In the genomic region with DNA sequence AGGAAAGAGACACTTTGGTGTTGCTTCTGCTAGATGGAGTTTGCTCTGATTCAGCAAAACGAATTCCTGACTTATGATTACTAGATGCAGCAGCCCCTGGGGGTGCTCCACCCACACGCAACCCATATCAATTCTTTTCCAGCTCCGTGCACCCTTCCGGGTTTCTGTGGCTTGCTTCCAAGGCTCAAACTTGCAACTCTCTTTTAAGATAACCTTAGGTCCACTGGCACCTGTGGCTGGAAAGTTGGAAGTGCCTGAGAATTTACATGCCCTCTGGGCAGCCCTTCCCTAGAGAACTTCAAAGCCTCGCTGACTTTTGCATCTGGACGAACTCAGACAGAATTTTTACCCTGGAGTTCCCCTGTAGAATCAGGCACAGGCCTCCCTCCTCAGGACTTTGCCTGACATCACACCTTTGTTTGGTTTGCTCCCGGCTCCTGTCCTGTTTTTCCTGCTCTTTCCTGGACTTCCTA, we compare ENCODE assay signal across 9 cellular contexts.
DNase-seq lines count a peak whose midpoint lies in the region; ATAC-seq, FAIRE-seq and TF ChIP-seq lines count a peak whose summit lies in the region.
"Had no signal": no experiment of that assay in that cellular context is flagged by ENCODE, and none has a peak within 500 bp of the region (broad histone marks: within the 10 kb centered on the region; RNA-seq: fewer than 3 reads in every experiment).

No MANE protein-coding gene starts in this region.

- no peaks in the 10 kb centered on the region for H4K20me1 ChIP-seq in keratinocyte (ENCODE audit: control insufficient read depth, extremely low read depth, insufficient read depth, low read length)

- H3K9ac ChIP-seq in keratinocyte (ENCODE audit: control insufficient read depth, extremely low read depth, insufficient read depth, low read length), result peak overlapping the region; percentile 6

- no peaks in the 10 kb centered on the region for H3K9me1 ChIP-seq in keratinocyte (ENCODE audit: control insufficient read depth, extremely low read depth, insufficient read depth, low read length)

- peaks cover 0 to 25% (median 0%) of the 10 kb centered on the region in 5 donors for H3K36me3 Mint-ChIP-seq in naive thymus-derived CD4-positive, alpha-beta T cell

- in situ Hi-C loops in astrocyte of the spinal cord (cut with HindIII; ENCODE audit: low sequenced_read_pairs), result no loop called here

- H3K4me1 ChIP-seq in keratinocyte (ENCODE audit: control insufficient read depth, extremely low read depth, insufficient read depth, low read length), result peaks cover 33% of the 10 kb centered on the region
- H3K4me1 ChIP-seq in naive thymus-derived CD4-positive, alpha-beta T cell (ENCODE audit: control insufficient read depth in 2 of 2, insufficient read depth in 2 of 2, low read length in 2 of 2), result peaks cover 11 to 35% of the 10 kb centered on the region in 2 donors

- H3K9me3 Mint-ChIP-seq in naive thymus-derived CD4-positive, alpha-beta T cell, result peaks cover 0 to 7% (median 0%) of the 10 kb centered on the region in 11 donors

- POLR2A ChIA-PET in AG04449 (lab: Yijun Ruan, JAX), result no interaction called here
- POLR2A ChIA-PET in naive thymus-derived CD4-positive, alpha-beta T cell (lab: Charles Lee), result interaction anchor here (0.6 to 2.3 kb wide), 5 partner anchors 8 to 232 kb away, joined by 3 to 8 read pairs (median 3); no protein-coding TSS in a partner anchor

- FAIRE-seq in keratinocyte (lab: Jason Lieb, UNC), result peak; percentile 69

- no peak overlapping the region for H3K4me3 Mint-ChIP-seq in naive thymus-derived CD4-positive, alpha-beta T cell

- no peak for ATAC-seq in naive thymus-derived CD4-positive, alpha-beta T cell

- peak overlapping the region in 1 of 9 donors; percentile 12 for H3K27ac Mint-ChIP-seq in naive thymus-derived CD4-positive, alpha-beta T cell

- peak overlapping the region; percentile 56 for H2AFZ ChIP-seq in keratinocyte (ENCODE audit: control insufficient read depth, low read length)

- no peaks in the 10 kb centered on the region for H3K27me3 ChIP-seq in keratinocyte (ENCODE audit: control insufficient read depth, extremely low read depth, insufficient read depth, low read length)
- no peaks in the 10 kb centered on the region for H3K27me3 ChIP-seq in naive thymus-derived CD4-positive, alpha-beta T cell (ENCODE audit: control insufficient read depth in 2 of 2, insufficient read depth in 2 of 2, low read length in 2 of 2)
- H3K27me3 ChIP-seq in dorsolateral prefrontal cortex, result no peaks in the 10 kb centered on the region

- dilution Hi-C loops in keratinocyte (cut with MboI; ENCODE audit: extremely low pct_ligation_motif_present, low sequenced_read_pairs), result no loop called here

- H3K4me2 ChIP-seq in keratinocyte (ENCODE audit: control insufficient read depth, extremely low read depth, insufficient read depth, low read depth, low read length), result peak overlapping the region; percentile 53

- no peaks in the 10 kb centered on the region for H3K36me3 ChIP-seq in keratinocyte (ENCODE audit: control insufficient read depth in 2 of 2, extremely low read depth in 1 of 2, insufficient read depth in 2 of 2, low read length in 2 of 2)
- H3K36me3 ChIP-seq in naive thymus-derived CD4-positive, alpha-beta T cell (ENCODE audit: control insufficient read depth in 2 of 3, insufficient read depth in 3 of 3, low read length in 3 of 3), result no peaks in the 10 kb centered on the region

- peaks cover 0 to 13% (median 4%) of the 10 kb centered on the region in 5 donors for H3K27me3 Mint-ChIP-seq in naive thymus-derived CD4-positive, alpha-beta T cell

- no peak for DNase-seq in AG04449 (ENCODE audit: low read depth, low spot score)
- DNase-seq in HS-5 (ENCODE audit: low read depth), result peak; percentile 57
- DNase-seq in astrocyte of the spinal cord (ENCODE audit: low read depth, low spot score), result peak; percentile 54
- peak; percentile 69 for DNase-seq in keratinocyte (ENCODE audit: low read depth, low spot score)
- no peak for DNase-seq in GM20000 (ENCODE audit: low spot score)
- no peak for DNase-seq in naive thymus-derived CD4-positive, alpha-beta T cell
- no peak for DNase-seq in dorsolateral prefrontal cortex
- no peak for DNase-seq in stimulated activated CD4-positive, alpha-beta T cell treated with anti-CD3 and anti-CD28 coated beads, Interleukin-4, amount 100 ng/mL, for 1 hour

- H3K4me1 Mint-ChIP-seq in naive thymus-derived CD4-positive, alpha-beta T cell, result peaks cover 23 to 62% (median 26%) of the 10 kb centered on the region in 7 donors

- no peaks in the 10 kb centered on the region for H3K9me3 ChIP-seq in keratinocyte (ENCODE audit: control insufficient read depth, low read depth, low read length)
- no peaks in the 10 kb centered on the region for H3K9me3 ChIP-seq in naive thymus-derived CD4-positive, alpha-beta T cell (ENCODE audit: control insufficient read depth in 2 of 3, low read length in 3 of 3)

- TF ChIP-seq CTCF in AG04449 (IDR thresholded peaks at IDR 0.05; ENCODE audit: insufficient read depth, low read length, missing control alignments) (peak; percentile 9), astrocyte of the spinal cord (IDR thresholded peaks at IDR 0.05; ENCODE audit: low read depth, low read length) (peak; percentile 23), keratinocyte (optimal IDR thresholded peaks at IDR 0.05 in 1 of 3, IDR thresholded peaks at IDR 0.05 in 1 of 3, conservative IDR thresholded peaks at IDR 0.05 in 1 of 3; ENCODE audit: extremely low read depth in 1 of 3, insufficient read depth in 2 of 3, low read length in 3 of 3) (peak; percentile 29 to 50 (median 38)), GM20000 (IDR thresholded peaks at IDR 0.05; ENCODE audit: extremely low read depth, missing control alignments) (no peak), dorsolateral prefrontal cortex (IDR thresholded peaks at IDR 0.05 in 54 of 56, conservative IDR thresholded peaks at IDR 0.05 in 2 of 56; ENCODE audit: low read depth in 1 of 56, partially characterized antibody in 56 of 56) (no peak)

- peak overlapping the region; percentile 51 for H3K27ac ChIP-seq in keratinocyte (ENCODE audit: control insufficient read depth, insufficient read depth, low read length)
- no peak overlapping the region for H3K27ac ChIP-seq in naive thymus-derived CD4-positive, alpha-beta T cell (ENCODE audit: low read depth, low read length)
- peak overlapping the region in 1 of 59 donors; percentile 2 for H3K27ac ChIP-seq in dorsolateral prefrontal cortex
- H3K27ac ChIP-seq: HL-60 had no signal

- H3K79me2 ChIP-seq in keratinocyte (ENCODE audit: control insufficient read depth, insufficient read depth, low read length), result no peaks in the 10 kb centered on the region

- no peak overlapping the region for H3K4me3 ChIP-seq in AG04449 (ENCODE audit: low read depth, low read length)
- H3K4me3 ChIP-seq in astrocyte of the spinal cord (ENCODE audit: low read depth, low read length), result no peak overlapping the region
- H3K4me3 ChIP-seq in keratinocyte (ENCODE audit: control insufficient read depth in 2 of 3, extremely low read depth in 1 of 3, insufficient read depth in 2 of 3, low read depth in 1 of 3, low read length in 3 of 3), result no peak overlapping the region
- no peak overlapping the region for H3K4me3 ChIP-seq in naive thymus-derived CD4-positive, alpha-beta T cell (ENCODE audit: low read length)
- no peak overlapping the region for H3K4me3 ChIP-seq in dorsolateral prefrontal cortex

- intact Hi-C loops in naive thymus-derived CD4-positive, alpha-beta T cell (cut with micrococcal nuclease), result no loop called here
- intact Hi-C loops in dorsolateral prefrontal cortex (cut with DNase I), result no loop called here

- CTCF ChIA-PET in AG04449 (lab: Yijun Ruan, JAX), result interaction anchor here (1.1 to 3.4 kb wide), 5 partner anchors 9 to 225 kb away, joined by 3 to 22 read pairs (median 8); a partner anchor contains a TSS
- CTCF ChIA-PET in naive thymus-derived CD4-positive, alpha-beta T cell (lab: Charles Lee), result no interaction called here

Comparison
In these comparisons a context has a peak if more than half of its experiments do, and no peak if none do; other contexts are left out.
1. DNase-seq: peak in HS-5 (single experiment), astrocyte of the spinal cord (single experiment) and keratinocyte (single experiment); none in AG04449 (single experiment), GM20000 (single experiment), naive thymus-derived CD4-positive, alpha-beta T cell (0 of 9), dorsolateral prefrontal cortex (0 of 10) and stimulated activated CD4-positive, alpha-beta T cell treated with anti-CD3 and anti-CD28 coated beads, Interleukin-4, amount 100 ng/mL, for 1 hour (single experiment).
2. CTCF ChIP-seq: peak in AG04449 (single experiment), astrocyte of the spinal cord (single experiment) and keratinocyte (3 of 3); none in GM20000 (single experiment) and dorsolateral prefrontal cortex (0 of 56).